8 cellular contexts compared by ENCODE assay signal in the genomic region with DNA sequence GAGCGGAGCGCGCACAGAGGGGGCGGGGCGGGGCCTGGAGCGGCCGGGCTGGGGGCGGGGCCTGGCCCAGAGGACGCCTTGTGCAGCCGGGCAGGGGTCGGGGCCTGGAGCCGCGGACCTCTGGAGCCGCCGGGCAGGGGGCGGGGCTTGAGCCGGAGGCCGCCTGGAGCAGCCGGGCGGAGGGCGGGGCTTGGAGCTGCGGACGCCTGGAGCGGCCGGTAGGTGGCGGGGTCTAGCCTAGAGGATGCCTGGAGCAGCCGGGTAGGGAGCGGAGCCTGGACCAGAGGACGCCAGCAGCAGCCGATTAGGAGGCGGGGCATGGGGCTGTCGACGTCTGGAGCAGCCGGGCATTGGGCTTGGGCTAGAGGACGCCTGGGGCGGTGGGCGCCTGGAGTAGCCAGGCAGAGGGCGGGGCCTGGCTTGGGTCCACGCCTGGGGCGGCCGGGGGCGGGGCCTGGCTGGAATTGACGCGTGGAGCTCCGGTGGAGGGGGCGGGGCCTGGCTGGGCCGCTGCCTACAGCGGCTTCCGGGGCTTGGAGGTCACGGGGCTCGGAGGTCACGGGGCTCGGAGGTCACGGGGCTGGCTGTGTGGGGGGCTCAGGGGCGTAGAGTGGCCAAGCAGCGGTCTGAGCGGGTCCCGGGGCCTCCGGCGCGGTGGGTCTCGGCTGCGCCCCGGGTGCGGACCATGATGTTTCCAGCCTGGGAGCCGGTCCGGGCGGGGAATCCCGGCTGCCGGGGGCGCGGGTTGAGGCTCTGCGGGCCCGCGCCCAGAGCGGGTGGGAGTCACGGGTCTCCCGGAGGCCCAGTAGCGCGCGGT. TPM values are rescaled to one million over a fixed set of nuclear protein-coding genes. Genes with fewer than 3 reads are reported as not detected.
DNase-seq lines count a peak whose midpoint lies in the region; ATAC-seq, FAIRE-seq and TF ChIP-seq lines count a peak whose summit lies in the region.

A gene (minus strand): TSS at position 13 of the 817 bp plus-strand sequence. CDS start 135 bp downstream, outside the sequence.

- peak within 1 kb of the TSS; percentile 80 for H3K4me2 ChIP-seq in keratinocyte (ENCODE audit: control insufficient read depth, extremely low read depth, insufficient read depth, low read depth, low read length)

- H3K4me1 ChIP-seq in keratinocyte (ENCODE audit: control insufficient read depth, extremely low read depth, insufficient read depth, low read length): peaks cover 29% of the 10 kb centered on the region

- H3K27ac ChIP-seq in keratinocyte (ENCODE audit: control insufficient read depth, insufficient read depth, low read length): peak within 1 kb of the TSS; percentile 82

- peaks cover 34% of the 10 kb centered on the region for H3K79me2 ChIP-seq in keratinocyte (ENCODE audit: control insufficient read depth, insufficient read depth, low read length)

- no peaks in the 10 kb centered on the region for H3K9me3 ChIP-seq in keratinocyte (ENCODE audit: control insufficient read depth, low read depth, low read length)

- H4K20me1 ChIP-seq in keratinocyte (ENCODE audit: control insufficient read depth, extremely low read depth, insufficient read depth, low read length): peaks cover 5% of the 10 kb centered on the region

- peak within 1 kb of the TSS; percentile 92 for H3K9ac ChIP-seq in keratinocyte (ENCODE audit: control insufficient read depth, extremely low read depth, insufficient read depth, low read length)

- peak; percentile 42 to 86 (median 79) for TF ChIP-seq CTCF in keratinocyte (optimal IDR thresholded peaks at IDR 0.05 in 1 of 3, IDR thresholded peaks at IDR 0.05 in 1 of 3, conservative IDR thresholded peaks at IDR 0.05 in 1 of 3; ENCODE audit: extremely low read depth in 1 of 3, insufficient read depth in 2 of 3, low read length in 3 of 3)

- H3K4me3 ChIP-seq in keratinocyte (ENCODE audit: control insufficient read depth in 2 of 3, extremely low read depth in 1 of 3, insufficient read depth in 2 of 3, low read depth in 1 of 3, low read length in 3 of 3): peak within 1 kb of the TSS; percentile 83 to 94 (median 89)

- ATAC-seq in GM19043 (IDR thresholded peaks at IDR 0.05; ENCODE audit: low read depth, unreplicated experiment) (peak; percentile 70), HG03378 (IDR thresholded peaks at IDR 0.05; ENCODE audit: unreplicated experiment) (peak; percentile 74)
- ATAC-seq in activated CD4-positive, CD25-positive, alpha-beta regulatory T cell treated with anti-CD3 and anti-CD28 coated beads, Interleukin-2, amount 50 U/mL, for 24 hours: peak; percentile 77 to 80

- peaks cover 0 to 5% of the 10 kb centered on the region in 2 experiments for H3K36me3 ChIP-seq in keratinocyte (ENCODE audit: control insufficient read depth in 2 of 2, extremely low read depth in 1 of 2, insufficient read depth in 2 of 2, low read length in 2 of 2)

- H2AFZ ChIP-seq in keratinocyte (ENCODE audit: control insufficient read depth, low read length): peak within 1 kb of the TSS; percentile 85

- no peaks in the 10 kb centered on the region for H3K27me3 ChIP-seq in keratinocyte (ENCODE audit: control insufficient read depth, extremely low read depth, insufficient read depth, low read length)

- no peaks in the 10 kb centered on the region for H3K9me1 ChIP-seq in keratinocyte (ENCODE audit: control insufficient read depth, extremely low read depth, insufficient read depth, low read length)

- dilution Hi-C loops in keratinocyte (cut with MboI; ENCODE audit: extremely low pct_ligation_motif_present, low sequenced_read_pairs): no loop called here

- peak; percentile 99 to 100 for DNase-seq in AML-193 (lab: John Stamatoyannopoulos, UW)
- DNase-seq in NCI-H446 treated with DMSO at 0.1 percent for 48 hours (lab: John Stamatoyannopoulos, UW): peak; percentile 81
- peak; percentile 98 for DNase-seq in cerebellar cortex (ENCODE audit: low spot score)
- DNase-seq in keratinocyte (ENCODE audit: low read depth, low spot score): peak; percentile 86
- DNase-seq in stimulated activated CD4-positive, alpha-beta T cell treated with anti-CD3 and anti-CD28 coated beads, Interleukin-15, amount 100 ng/mL, for 1 hour (ENCODE audit: low read depth in 1 of 2, low spot score in 1 of 2): peak; percentile 87 to 91

- FAIRE-seq in keratinocyte (lab: Jason Lieb, UNC): no peak

RNA-seq across cellular contexts. Expression of the gene that starts here (rescaled TPM):
- polyA plus RNA-seq in keratinocyte: 27.8 to 58.1 TPM (median 34.5 TPM) in 3 replicates
- polyA plus RNA-seq in keratinocyte (2011; ENCODE audit: low read depth): 27.5 TPM
- 9.2 and 13.7 TPM in 2 replicates for polyA plus RNA-seq in keratinocyte (2011; cell fraction: cytosol; rRNA removed)
- 106 and 124 TPM in 2 replicates for polyA plus RNA-seq in keratinocyte (2011; cell fraction: nucleus; rRNA removed)
- 18.2 and 28.9 TPM in 2 replicates for polyA plus RNA-seq in keratinocyte (2012; ENCODE audit: low replicate concordance)
- polyA minus RNA-seq in keratinocyte: 14.5 to 49.4 TPM (median 25.4 TPM) in 3 replicates
- polyA minus RNA-seq in keratinocyte (2011; cell fraction: cytosol; rRNA and poly(A)+ RNA removed): 16.7 TPM
- 63.9 and 91.4 TPM in 2 replicates for polyA minus RNA-seq in keratinocyte (2011; cell fraction: nucleus; rRNA and poly(A)+ RNA removed)

Comparison
In these comparisons a context has a peak if more than half of its experiments do, and no peak if none do; other contexts are left out.
1. Peak in every context shown above with its lines: DNase-seq, ATAC-seq, H3K4me3 ChIP-seq and H3K27ac ChIP-seq.